In the genomic region with DNA sequence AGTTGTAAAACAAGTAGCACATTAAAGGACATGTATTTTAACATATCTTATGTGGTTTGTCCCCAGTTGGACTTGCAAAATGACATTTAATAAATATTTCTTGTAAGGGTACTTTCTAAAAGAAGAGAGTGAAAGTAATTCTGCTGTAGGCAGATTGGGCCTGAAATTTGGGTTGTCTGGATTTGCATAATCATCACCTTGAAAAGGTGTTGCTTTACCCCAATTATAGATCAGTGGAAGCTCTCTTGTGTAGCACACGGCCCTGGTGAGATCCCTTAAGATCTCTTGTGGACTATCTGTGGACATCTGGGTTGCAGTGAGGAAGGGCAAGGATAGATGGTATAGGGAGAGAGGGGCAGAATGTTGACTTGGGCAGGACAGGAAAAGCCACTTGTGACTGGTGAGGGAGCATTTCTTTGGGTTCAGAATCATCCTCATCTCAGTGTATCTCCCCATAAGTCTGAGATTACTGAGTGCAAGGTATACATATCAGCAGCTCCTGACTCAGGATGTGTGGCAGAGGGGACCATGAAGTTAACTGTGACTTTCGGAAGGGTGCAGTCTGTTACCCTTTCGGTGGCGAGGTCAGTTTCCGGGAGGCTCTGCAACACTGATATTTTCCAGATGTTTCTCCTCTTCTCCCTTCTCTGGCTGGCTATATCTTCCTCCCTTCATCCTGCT, we compare ENCODE assay signal across 9 cellular contexts. TPM values are rescaled to one million over a fixed set of nuclear protein-coding genes. Genes with fewer than 3 reads are reported as not detected.
DNase-seq lines count a peak whose midpoint lies in the region; ATAC-seq and TF ChIP-seq lines count a peak whose summit lies in the region.
"Had no signal": no experiment of that assay in that cellular context is flagged by ENCODE, and none has a peak within 500 bp of the region (broad histone marks: within the 10 kb centered on the region; RNA-seq: fewer than 3 reads in every experiment).

No MANE protein-coding gene starts in this region.

- peak overlapping the region in 2 of 3 experiments; percentile 0 to 5; a peak in 2 of 7 replicates for H3K27ac Mint-ChIP-seq in H9
- H3K27ac Mint-ChIP-seq in neural crest cell (ENCODE audit: unreplicated experiment), result no peak overlapping the region

- H3K4ac ChIP-seq in H9 (ENCODE audit: low read depth, low read length), result no peak overlapping the region

- no peak overlapping the region for H3K23ac ChIP-seq in H9 (ENCODE audit: insufficient read length, low read depth, low read length)

- no peak overlapping the region for H4K8ac ChIP-seq in H9 (replicated peaks; ENCODE audit: insufficient read length, low read depth, low read length)

- H3K4me3 Mint-ChIP-seq in H9, result no peak overlapping the region
- peak overlapping the region; percentile 39 for H3K4me3 Mint-ChIP-seq in neural crest cell

- H2AFZ ChIP-seq in H9 (ENCODE audit: low read length), result no peak overlapping the region

- H2AK5ac ChIP-seq in H9 (ENCODE audit: insufficient read length, low read length), result no peak overlapping the region

- no peaks in the 10 kb centered on the region for H3K79me1 ChIP-seq in H9 (ENCODE audit: insufficient read depth, low read depth, low read length, poor library complexity, severe bottlenecking)

- peaks cover 20% of the 10 kb centered on the region for H3K27me3 Mint-ChIP-seq in H9 (ENCODE audit: low read depth)
- peaks cover 58% of the 10 kb centered on the region for H3K27me3 Mint-ChIP-seq in neural crest cell (ENCODE audit: low read depth)

- no peaks in the 10 kb centered on the region for H3K36me3 Mint-ChIP-seq in H9 (ENCODE audit: insufficient read depth in 1 of 3, low read depth in 3 of 3)
- no peaks in the 10 kb centered on the region for H3K36me3 Mint-ChIP-seq in neural crest cell (ENCODE audit: low read depth)

- H3K18ac ChIP-seq in H9 (ENCODE audit: insufficient read length, low read depth, low read length), result no peak overlapping the region

- no peak overlapping the region for H3K4me2 ChIP-seq in H9 (ENCODE audit: insufficient read depth, insufficient read length, low read length)

- peaks cover 14% of the 10 kb centered on the region for H3K23me2 ChIP-seq in H9 (ENCODE audit: insufficient read length, low read depth, low read length, poor library complexity, severe bottlenecking)

- H3K79me2 ChIP-seq in H9 (ENCODE audit: insufficient read depth, low read length), result no peaks in the 10 kb centered on the region

- H3K9ac ChIP-seq in H9 (ENCODE audit: extremely low read depth, insufficient read length, low read length), result no peak overlapping the region

- no peak overlapping the region for H4K5ac ChIP-seq in H9 (ENCODE audit: insufficient read length, low read depth, low read length)

- no peak overlapping the region for H2BK12ac ChIP-seq in H9 (ENCODE audit: insufficient read length, low read depth, low read length)

- no peak overlapping the region for H3K27ac ChIP-seq in H9 (ENCODE audit: insufficient read length, low read depth, low read length)

- H3K4me1 ChIP-seq in H9 (ENCODE audit: insufficient read depth, low read length), result peaks cover 12% of the 10 kb centered on the region; the same call in 1 of the 2 replicates

- H3K9me3 ChIP-seq in H9 (ENCODE audit: control insufficient read depth, low read depth, low read length), result no peaks in the 10 kb centered on the region

- H2BK120ac ChIP-seq in H9 (ENCODE audit: low read depth, low read length, poor library complexity, severe bottlenecking), result no peak overlapping the region

- peaks cover 60 to 62% of the 10 kb centered on the region in 2 experiments for H3K4me1 Mint-ChIP-seq in H9
- peaks cover 18% of the 10 kb centered on the region for H3K4me1 Mint-ChIP-seq in neural crest cell

- no peak overlapping the region for H2BK20ac ChIP-seq in H9 (ENCODE audit: low read depth, low read length, poor library complexity, severe bottlenecking)

- no peaks in the 10 kb centered on the region for H3K27me3 ChIP-seq in H9 (ENCODE audit: insufficient read depth, low read length)

- no peak overlapping the region for H2BK15ac ChIP-seq in H9 (ENCODE audit: low read depth, low read length)

- no peak for TF ChIP-seq CTCF in H9 (conservative IDR thresholded peaks at IDR 0.05)
- TF ChIP-seq CTCF in neural crest cell (conservative IDR thresholded peaks at IDR 0.05), result no peak

- no peak overlapping the region for H3K56ac ChIP-seq in H9 (ENCODE audit: insufficient read length, low read depth, low read length)

- no peaks in the 10 kb centered on the region for H4K20me1 ChIP-seq in H9 (ENCODE audit: control insufficient read depth, insufficient read depth, insufficient read length)

- H3K9me3 Mint-ChIP-seq in H9 (no peaks in the 10 kb centered on the region), neural crest cell (no peaks in the 10 kb centered on the region)

- no CpG with 5 or more reads among the region's 5 CpGs for WGBS in H9 (ENCODE audit: extremely low coverage, insufficient read length, low lambda C conversion rate)

- peak; percentile 75 for ATAC-seq in GM18909 (IDR thresholded peaks at IDR 0.05; ENCODE audit: poor library complexity, unreplicated experiment)

- H2BK5ac ChIP-seq in H9 (ENCODE audit: insufficient read length, low read length), result no peak overlapping the region

- H3T11ph ChIP-seq in H9 (ENCODE audit: low read length), result no peak overlapping the region

- DNase-seq in H9 (no peak), NCI-H69 (lab: John Stamatoyannopoulos, UW) (peak; percentile 27), neural crest cell (ENCODE audit: low read depth, low spot score) (no peak), NCI-H526 treated with DMSO at 0.1 percent for 48 hours (lab: John Stamatoyannopoulos, UW) (no peak), inferior parietal cortex (ENCODE audit: extremely low spot score) (no peak)
- DNase-seq in effector CD4-positive, alpha-beta T cell, result no peak
- DNase-seq: activated CD4-positive, alpha-beta T cell treated with anti-CD3 and anti-CD28 coated beads, Interleukin-2, amount 50 U/mL, for 1 hour; IMR-90 had no signal

- no peak overlapping the region for H3K14ac ChIP-seq in H9 (ENCODE audit: insufficient read depth, low read length)

- no peak overlapping the region for H4K91ac ChIP-seq in H9 (ENCODE audit: insufficient read length, low read depth, low read length)

RNA-seq across cellular contexts. Expression of a gene that starts 2.0 kb away (rescaled TPM):
- total RNA-seq in H9 (2021) (7.3 and 8.1 TPM in 2 replicates), neural crest cell (8.6 and 10.8 TPM in 2 replicates)
